Comparison of ENCODE assay signal across 21 cellular contexts in the genomic region with DNA sequence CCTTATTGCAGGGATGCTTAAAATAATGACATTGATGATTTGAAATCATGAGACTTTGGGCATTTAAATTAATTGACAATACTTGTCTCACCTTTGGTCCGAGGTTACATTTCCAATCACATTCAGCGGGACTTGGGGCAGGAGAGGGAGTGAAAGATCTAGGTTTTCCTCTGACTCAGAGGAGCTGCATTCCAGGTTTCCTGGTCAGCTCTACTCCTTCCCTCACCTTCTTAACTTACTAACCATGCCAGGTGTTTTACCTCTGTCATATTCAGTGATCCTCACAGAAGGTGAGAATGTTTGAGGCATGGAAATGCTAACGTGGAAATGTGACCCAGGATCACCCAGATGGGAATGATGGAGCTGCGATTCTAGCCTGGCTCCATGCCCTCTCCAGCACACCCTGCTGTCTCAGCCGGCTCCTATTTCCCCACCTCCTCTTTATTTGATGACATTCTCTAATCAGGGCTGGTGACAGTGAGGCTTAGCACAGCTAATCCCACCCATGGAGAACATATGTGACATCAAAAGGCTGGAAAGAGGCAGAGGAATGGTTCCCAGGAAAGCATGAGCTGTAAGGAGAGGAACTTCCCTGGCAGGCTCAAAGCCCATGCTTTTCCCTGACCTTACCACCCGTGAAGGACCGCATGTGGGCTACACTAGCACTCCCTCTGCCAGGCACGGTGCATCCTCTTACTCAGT. TPM values are rescaled to one million over a fixed set of nuclear protein-coding genes. Genes with fewer than 3 reads are reported as not detected.
DNase-seq lines count a peak whose midpoint lies in the region; ATAC-seq and TF ChIP-seq lines count a peak whose summit lies in the region.
"Had no signal": no experiment of that assay in that cellular context is flagged by ENCODE, and none has a peak within 500 bp of the region (broad histone marks: within the 10 kb centered on the region; RNA-seq: fewer than 3 reads in every experiment).

No MANE protein-coding gene starts in this region.

- H3K27ac Mint-ChIP-seq in T-helper 2 cell treated with Interferon-gamma antibody and Interleukin-4, amounts not matched to agents 5 μg/mL and 100 μg/mL, for 36 hours: no peak overlapping the region
- H3K27ac Mint-ChIP-seq: activated CD8-positive, alpha-beta memory T cell treated with anti-CD3 and anti-CD28 coated beads, Interleukin-2, amount 10 ng/mL, durations not matched to agents 7 days and 5 days; activated T-helper 17 cell treated with anti-CD3 and anti-CD28 coated beads, Interleukin-2, amount 50 U/mL, for 72 hours; naive thymus-derived CD4-positive, alpha-beta T cell; type B pancreatic cell had no signal

- no peak overlapping the region for H2BK5ac ChIP-seq in mesendoderm (ENCODE audit: low read length)

- H3K27ac ChIP-seq in mesendoderm (ENCODE audit: low read depth, low read length) (no peak overlapping the region), sigmoid colon (no peak overlapping the region)

- DNase-seq in HPDE6-E6E7 (ENCODE audit: extremely low spot score) (peak; percentile 55), RPMI7951 (ENCODE audit: low read depth) (peak; percentile 67), fibroblast of the aortic adventitia (ENCODE audit: low read depth) (peak; percentile 25), mesendoderm (peak; percentile 70), sigmoid colon (no peak), activated gamma-delta T cell (lab: John Stamatoyannopoulos, UW) (no peak)
- no peak for DNase-seq in T-helper 2 cell treated with Interferon-gamma antibody and Interleukin-4, amounts not matched to agents 5 μg/mL and 100 μg/mL, for 36 hours (ENCODE audit: low spot score)
- DNase-seq: activated CD4-positive, alpha-beta T cell treated with anti-CD3 and anti-CD28 coated beads for 1 hour; activated CD8-positive, alpha-beta memory T cell treated with anti-CD3 and anti-CD28 coated beads, Interleukin-2, amount 10 ng/mL, durations not matched to agents 7 days and 5 days; AML-193; Caco-2; naive thymus-derived CD4-positive, alpha-beta T cell; NCI-H1092 treated with DMSO at 0.1 percent for 48 hours; NCI-H69; SK-N-SH; stimulated activated CD4-positive, alpha-beta T cell treated with anti-CD3 and anti-CD28 coated beads, Interleukin-2, amount 100 ng/mL, for 24 hours; stomach had no signal

- H3K4me1 Mint-ChIP-seq in T-helper 2 cell treated with Interferon-gamma antibody and Interleukin-4, amounts not matched to agents 5 μg/mL and 100 μg/mL, for 36 hours (ENCODE audit: low read depth): no peaks in the 10 kb centered on the region
- H3K4me1 Mint-ChIP-seq: activated CD8-positive, alpha-beta memory T cell treated with anti-CD3 and anti-CD28 coated beads, Interleukin-2, amount 10 ng/mL, durations not matched to agents 7 days and 5 days; activated T-helper 17 cell treated with anti-CD3 and anti-CD28 coated beads, Interleukin-2, amount 50 U/mL, for 72 hours; naive thymus-derived CD4-positive, alpha-beta T cell had no signal

- H3K4me3 ChIP-seq in fibroblast of the aortic adventitia (ENCODE audit: low read depth, low read length) (no peak overlapping the region), mesendoderm (ENCODE audit: low read length) (no peak overlapping the region), sigmoid colon (no peak overlapping the region)
- H3K4me3 ChIP-seq: stomach had no signal

- no peak for TF ChIP-seq POLR2A in sigmoid colon (IDR thresholded peaks at IDR 0.05)

- no peak overlapping the region for H3K56ac ChIP-seq in mesendoderm (ENCODE audit: low read length)

- TF ChIP-seq CTCF in fibroblast of the aortic adventitia (IDR thresholded peaks at IDR 0.05; ENCODE audit: insufficient read depth, low read length) (no peak), sigmoid colon (IDR thresholded peaks at IDR 0.05) (no peak)

- no peak overlapping the region for H2BK15ac ChIP-seq in mesendoderm (replicated peaks; ENCODE audit: low read depth)

- no peak overlapping the region for H3K18ac ChIP-seq in mesendoderm (ENCODE audit: low read length)

- H3K4ac ChIP-seq in mesendoderm (ENCODE audit: low read depth, low read length): no peak overlapping the region

- no peaks in the 10 kb centered on the region for H3K36me3 Mint-ChIP-seq in T-helper 2 cell treated with Interferon-gamma antibody and Interleukin-4, amounts not matched to agents 5 μg/mL and 100 μg/mL, for 36 hours (ENCODE audit: low read depth)
- H3K36me3 Mint-ChIP-seq: activated CD8-positive, alpha-beta memory T cell treated with anti-CD3 and anti-CD28 coated beads, Interleukin-2, amount 10 ng/mL, durations not matched to agents 7 days and 5 days; naive thymus-derived CD4-positive, alpha-beta T cell had no signal

- H4K8ac ChIP-seq in mesendoderm (ENCODE audit: low read depth, low read length): no peak overlapping the region

- no peaks in the 10 kb centered on the region for H3K79me2 ChIP-seq in mesendoderm (ENCODE audit: control insufficient read depth, insufficient read depth, low read length)

- no peak overlapping the region for H3K9ac ChIP-seq in mesendoderm (ENCODE audit: low read length)
- H3K9ac ChIP-seq: SK-N-SH had no signal

- no peaks in the 10 kb centered on the region for H3K9me3 Mint-ChIP-seq in T-helper 2 cell treated with Interferon-gamma antibody and Interleukin-4, amounts not matched to agents 5 μg/mL and 100 μg/mL, for 36 hours
- H3K9me3 Mint-ChIP-seq: activated T-helper 17 cell treated with anti-CD3 and anti-CD28 coated beads, Interleukin-2, amount 50 U/mL, for 72 hours; type B pancreatic cell had no signal

- H3K4me3 Mint-ChIP-seq in T-helper 2 cell treated with Interferon-gamma antibody and Interleukin-4, amounts not matched to agents 5 μg/mL and 100 μg/mL, for 36 hours: no peak overlapping the region
- H3K4me3 Mint-ChIP-seq: activated CD8-positive, alpha-beta memory T cell treated with anti-CD3 and anti-CD28 coated beads, Interleukin-2, amount 10 ng/mL, durations not matched to agents 7 days and 5 days; activated T-helper 17 cell treated with anti-CD3 and anti-CD28 coated beads, Interleukin-2, amount 50 U/mL, for 72 hours; brain; naive thymus-derived CD4-positive, alpha-beta T cell; type B pancreatic cell had no signal

- no peaks in the 10 kb centered on the region for H3K79me1 ChIP-seq in mesendoderm (ENCODE audit: low read length)

- H4K5ac ChIP-seq in mesendoderm (ENCODE audit: low read length): no peak overlapping the region

- no peak overlapping the region for H3K4me2 ChIP-seq in mesendoderm (ENCODE audit: low read length)
- H3K4me2 ChIP-seq: SK-N-SH had no signal

- H3K36me3 ChIP-seq in mesendoderm (ENCODE audit: control insufficient read depth, insufficient read depth, low read length) (no peaks in the 10 kb centered on the region), sigmoid colon (no peaks in the 10 kb centered on the region)

- no peaks in the 10 kb centered on the region for H3K9me3 ChIP-seq in sigmoid colon
- H3K9me3 ChIP-seq: Caco-2, SK-N-SH, stomach had no signal

- no CpG with 5 or more reads among the region's 8 CpGs for WGBS in mesendoderm (ENCODE audit: extremely low coverage, insufficient coverage, low lambda C conversion rate)
- WGBS in sigmoid colon, 2 donors: 72 to 84% methylated on average over 8 of the region's 8 CpGs

- TF ChIP-seq EP300 in sigmoid colon (IDR thresholded peaks at IDR 0.05): no peak

- intact Hi-C loops in sigmoid colon (cut with DNase I): no loop called here

- no peak for ATAC-seq in HG03045 (IDR thresholded peaks at IDR 0.05; ENCODE audit: unreplicated experiment)
- ATAC-seq: activated CD8-positive, alpha-beta memory T cell treated with anti-CD3 and anti-CD28 coated beads, Interleukin-2, amount 10 ng/mL, durations not matched to agents 7 days and 5 days; activated T-helper 17 cell treated with anti-CD3 and anti-CD28 coated beads, Interleukin-2, amount 50 U/mL, for 72 hours; naive thymus-derived CD4-positive, alpha-beta T cell had no signal

- no peak overlapping the region for H2BK120ac ChIP-seq in mesendoderm (ENCODE audit: low read depth, low read length)

- no peaks in the 10 kb centered on the region for H3K27me3 Mint-ChIP-seq in T-helper 2 cell treated with Interferon-gamma antibody and Interleukin-4, amounts not matched to agents 5 μg/mL and 100 μg/mL, for 36 hours (ENCODE audit: low read depth)
- H3K27me3 Mint-ChIP-seq: activated CD8-positive, alpha-beta memory T cell treated with anti-CD3 and anti-CD28 coated beads, Interleukin-2, amount 10 ng/mL, durations not matched to agents 7 days and 5 days; brain; type B pancreatic cell had no signal

- no peak overlapping the region for H2AK5ac ChIP-seq in mesendoderm (ENCODE audit: low read length)

- H3K27me3 ChIP-seq in mesendoderm (ENCODE audit: insufficient read depth, low read length, poor library complexity) (no peaks in the 10 kb centered on the region), sigmoid colon (no peaks in the 10 kb centered on the region)
- H3K27me3 ChIP-seq: stomach had no signal

- H3K23ac ChIP-seq in mesendoderm (ENCODE audit: low read length): no peak overlapping the region

- H3K4me1 ChIP-seq in mesendoderm (ENCODE audit: control insufficient read depth, low read depth, low read length) (no peaks in the 10 kb centered on the region), sigmoid colon (peaks cover 0 to 35% (median 24%) of the 10 kb centered on the region in 4 donors)
- H3K4me1 ChIP-seq: Caco-2 had no signal

RNA-seq across cellular contexts. Expression of a gene that starts 38.7 kb away (rescaled TPM):
- total RNA-seq in RPMI7951 (2014; rRNA removed; shearing (Covaris generic)): 25.2 and 26.3 TPM in 2 replicates
- total RNA-seq in fibroblast of the aortic adventitia (ENCODE audit: low replicate concordance) (28.1 and 50.9 TPM in 2 replicates), sigmoid colon (1 to 10 TPM; 1.4 to 2.2 (median 2.0) TPM)
- 1.3 TPM for polyA plus RNA-seq in mesendoderm (2013, experiment 1 of 2)
- polyA plus RNA-seq in mesendoderm (2013, experiment 2 of 2): 1.1 TPM
- 1 to 10 TPM; 2.4 to 7.8 (median 5.1) TPM for polyA plus RNA-seq in sigmoid colon
- total RNA-seq: activated CD8-positive, alpha-beta memory T cell treated with anti-CD3 and anti-CD28 coated beads, Interleukin-2, amount 10 ng/mL, durations not matched to agents 7 days and 5 days; naive thymus-derived CD4-positive, alpha-beta T cell had no signal
- polyA plus RNA-seq: naive thymus-derived CD4-positive, alpha-beta T cell had no signal

Comparison
In these comparisons a context has a peak if more than half of its experiments do, and no peak if none do; other contexts are left out.
1. DNase-seq: peak in HPDE6-E6E7 (single experiment), RPMI7951 (single experiment), fibroblast of the aortic adventitia (single experiment) and mesendoderm (single experiment); none in sigmoid colon (single experiment), activated gamma-delta T cell (single experiment) and T-helper 2 cell treated with Interferon-gamma antibody and Interleukin-4, amounts not matched to agents 5 μg/mL and 100 μg/mL, for 36 hours (single experiment).